Comparison of ENCODE assay signal across 2 cellular contexts in genomic region chr10:125375210-125375609, GRCh38.
TF ChIP-seq lines count a peak whose summit lies in the region.

No MANE protein-coding gene starts in this region.

TF ChIP-seq in Ishikawa, 13 proteins besides CTCF, POLR2A, EP300 and RAD21 (continued from another document):
- TF ChIP-seq REST (IDR thresholded peaks at IDR 0.05; ENCODE audit: low read depth) (no peak), EGR1 (IDR thresholded peaks at IDR 0.05) (no peak)

TF ChIP-seq in GM12878, 131 proteins besides CTCF, POLR2A, EP300 and RAD21 (continued from another document):
- TF ChIP-seq CUX1 (IDR thresholded peaks at IDR 0.05; ENCODE audit: insufficient replicate concordance, low read depth, low read length) (no peak), POLR2AphosphoS5 (IDR thresholded peaks at IDR 0.05; ENCODE audit: low read length) (no peak), ZBED1 (IDR thresholded peaks at IDR 0.05; ENCODE audit: borderline replicate concordance) (no peak), GABPA (IDR thresholded peaks at IDR 0.05; ENCODE audit: low read depth) (no peak), POU2F2 (IDR thresholded peaks at IDR 0.05; ENCODE audit: borderline replicate concordance, low read depth, low read length) (no peak), CEBPB (IDR thresholded peaks at IDR 0.05; ENCODE audit: borderline replicate concordance in 1 of 2, low read depth in 2 of 2, low read length in 2 of 2) (no peak), IKZF2 (IDR thresholded peaks at IDR 0.05) (no peak), NRF1 (conservative IDR thresholded peaks at IDR 0.05; ENCODE audit: low read depth, low read length) (no peak), ZBTB33 (IDR thresholded peaks at IDR 0.05) (no peak), HCFC1 (IDR thresholded peaks at IDR 0.05; ENCODE audit: low read length) (no peak), GATAD2B (conservative IDR thresholded peaks at IDR 0.05; ENCODE audit: low read depth) (no peak), BMI1 (IDR thresholded peaks at IDR 0.05; ENCODE audit: borderline replicate concordance) (no peak), CHD1 (IDR thresholded peaks at IDR 0.05; ENCODE audit: low read depth, low read length) (no peak), NR2C1 (IDR thresholded peaks at IDR 0.05) (no peak), ZNF592 (IDR thresholded peaks at IDR 0.05) (no peak)
- TF ChIP-seq, protein P1, sequence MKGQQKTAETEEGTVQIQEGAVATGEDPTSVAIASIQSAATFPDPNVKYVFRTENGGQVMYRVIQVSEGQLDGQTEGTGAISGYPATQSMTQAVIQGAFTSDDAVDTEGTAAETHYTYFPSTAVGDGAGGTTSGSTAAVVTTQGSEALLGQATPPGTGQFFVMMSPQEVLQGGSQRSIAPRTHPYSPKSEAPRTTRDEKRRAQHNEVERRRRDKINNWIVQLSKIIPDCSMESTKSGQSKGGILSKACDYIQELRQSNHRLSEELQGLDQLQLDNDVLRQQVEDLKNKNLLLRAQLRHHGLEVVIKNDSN (IDR thresholded peaks at IDR 0.05; ENCODE audit: borderline replicate concordance, extremely low read length, insufficient read depth, low read depth, low read length) = no peak
- TF ChIP-seq, protein P2, sequence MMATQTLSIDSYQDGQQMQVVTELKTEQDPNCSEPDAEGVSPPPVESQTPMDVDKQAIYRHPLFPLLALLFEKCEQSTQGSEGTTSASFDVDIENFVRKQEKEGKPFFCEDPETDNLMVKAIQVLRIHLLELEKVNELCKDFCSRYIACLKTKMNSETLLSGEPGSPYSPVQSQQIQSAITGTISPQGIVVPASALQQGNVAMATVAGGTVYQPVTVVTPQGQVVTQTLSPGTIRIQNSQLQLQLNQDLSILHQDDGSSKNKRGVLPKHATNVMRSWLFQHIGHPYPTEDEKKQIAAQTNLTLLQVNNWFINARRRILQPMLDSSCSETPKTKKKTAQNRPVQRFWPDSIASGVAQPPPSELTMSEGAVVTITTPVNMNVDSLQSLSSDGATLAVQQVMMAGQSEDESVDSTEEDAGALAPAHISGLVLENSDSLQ (IDR thresholded peaks at IDR 0.05) = no peak
- TF ChIP-seq, protein P3, sequence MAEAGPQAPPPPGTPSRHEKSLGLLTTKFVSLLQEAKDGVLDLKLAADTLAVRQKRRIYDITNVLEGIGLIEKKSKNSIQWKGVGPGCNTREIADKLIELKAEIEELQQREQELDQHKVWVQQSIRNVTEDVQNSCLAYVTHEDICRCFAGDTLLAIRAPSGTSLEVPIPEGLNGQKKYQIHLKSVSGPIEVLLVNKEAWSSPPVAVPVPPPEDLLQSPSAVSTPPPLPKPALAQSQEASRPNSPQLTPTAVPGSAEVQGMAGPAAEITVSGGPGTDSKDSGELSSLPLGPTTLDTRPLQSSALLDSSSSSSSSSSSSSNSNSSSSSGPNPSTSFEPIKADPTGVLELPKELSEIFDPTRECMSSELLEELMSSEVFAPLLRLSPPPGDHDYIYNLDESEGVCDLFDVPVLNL (IDR thresholded peaks at IDR 0.05; ENCODE audit: low read depth, low read length) = no peak
- TF ChIP-seq, protein P4, sequence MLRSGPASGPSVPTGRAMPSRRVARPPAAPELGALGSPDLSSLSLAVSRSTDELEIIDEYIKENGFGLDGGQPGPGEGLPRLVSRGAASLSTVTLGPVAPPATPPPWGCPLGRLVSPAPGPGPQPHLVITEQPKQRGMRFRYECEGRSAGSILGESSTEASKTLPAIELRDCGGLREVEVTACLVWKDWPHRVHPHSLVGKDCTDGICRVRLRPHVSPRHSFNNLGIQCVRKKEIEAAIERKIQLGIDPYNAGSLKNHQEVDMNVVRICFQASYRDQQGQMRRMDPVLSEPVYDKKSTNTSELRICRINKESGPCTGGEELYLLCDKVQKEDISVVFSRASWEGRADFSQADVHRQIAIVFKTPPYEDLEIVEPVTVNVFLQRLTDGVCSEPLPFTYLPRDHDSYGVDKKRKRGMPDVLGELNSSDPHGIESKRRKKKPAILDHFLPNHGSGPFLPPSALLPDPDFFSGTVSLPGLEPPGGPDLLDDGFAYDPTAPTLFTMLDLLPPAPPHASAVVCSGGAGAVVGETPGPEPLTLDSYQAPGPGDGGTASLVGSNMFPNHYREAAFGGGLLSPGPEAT (IDR thresholded peaks at IDR 0.05; ENCODE audit: low read depth) = no peak
